Comparison of ENCODE assay signal across 8 cellular contexts in genomic region chr15:60507596-60508424, GRCh38. TPM values are rescaled to one million over a fixed set of nuclear protein-coding genes. Genes with fewer than 3 reads are reported as not detected.
A peak's percentile ranks its signal among the peaks of the same experiment; 100 is the strongest.
DNase-seq lines count a peak whose midpoint lies in the region; ATAC-seq, FAIRE-seq and TF ChIP-seq lines count a peak whose summit lies in the region.

No MANE protein-coding gene starts in this region.

- intact Hi-C loops in pancreas (cut with DNase I): no loop called here

- peaks cover 0 to 31% (median 3%) of the 10 kb centered on the region in 3 donors for H3K4me1 ChIP-seq in gastroesophageal sphincter
- H3K4me1 ChIP-seq in pancreas: peaks cover 0 to 8% (median 4%) of the 10 kb centered on the region in 3 donors

- peaks cover 2 to 61% of the 10 kb centered on the region in 2 donors for H3K36me3 ChIP-seq in gastroesophageal sphincter
- peaks cover 0 to 8% (median 0%) of the 10 kb centered on the region in 3 donors for H3K36me3 ChIP-seq in pancreas

- H3K27ac ChIP-seq in gastroesophageal sphincter (peak overlapping the region in 2 of 4 donors; percentile 26 to 41), pancreas (no peak overlapping the region)

- peak; percentile 76 for ATAC-seq in HG03565 (IDR thresholded peaks at IDR 0.05; ENCODE audit: unreplicated experiment)
- peak; percentile 76 for ATAC-seq in gastroesophageal sphincter
- ATAC-seq in pancreas: peak; percentile 69 to 96 (median 91)

- DNase-seq in ELR (ENCODE audit: low read depth) (peak; percentile 65), GM20000 (ENCODE audit: low spot score) (peak; percentile 73), NOMO-1 (lab: John Stamatoyannopoulos, UW; ENCODE audit: unreplicated experiment in 2 of 2) (peak; percentile 4 to 82), pancreas (peak in 2 of 6 donors; percentile 21 to 58), amniotic stem cell (lab: John Stamatoyannopoulos, UW) (no peak)
- DNase-seq in activated T-helper 9 cell treated with anti-CD3 and anti-CD28 coated beads, Interleukin-2, amount 50 U/mL, for 16 hours (ENCODE audit: low read depth): peak; percentile 22

- TF ChIP-seq POLR2A in gastroesophageal sphincter (IDR thresholded peaks at IDR 0.05): no peak

- WGBS in gastroesophageal sphincter (ENCODE audit: low coverage in 1 of 2), 2 donors: 44 to 45% methylated on average over 9 to 10 of the region's 11 CpGs
- WGBS in pancreas, 2 donors: 41 to 45% methylated on average over 11 of the region's 11 CpGs

- peak; percentile 92 for FAIRE-seq in pancreas (lab: Jason Lieb, UNC)

- TF ChIP-seq CTCF in GM20000 (IDR thresholded peaks at IDR 0.05; ENCODE audit: extremely low read depth, missing control alignments): peak; percentile 74
- TF ChIP-seq CTCF in gastroesophageal sphincter (IDR thresholded peaks at IDR 0.05): peak; percentile 90 to 95 (median 93)
- TF ChIP-seq CTCF in pancreas (IDR thresholded peaks at IDR 0.05): peak; percentile 71 to 88 (median 80)

- no peak overlapping the region for H3K4me3 ChIP-seq in gastroesophageal sphincter
- no peak overlapping the region for H3K4me3 ChIP-seq in pancreas

- H3K27me3 ChIP-seq in gastroesophageal sphincter: no peaks in the 10 kb centered on the region
- no peaks in the 10 kb centered on the region for H3K27me3 ChIP-seq in pancreas

- H3K9me3 ChIP-seq in gastroesophageal sphincter (no peaks in the 10 kb centered on the region), pancreas (no peaks in the 10 kb centered on the region)

- TF ChIP-seq EP300 in gastroesophageal sphincter (IDR thresholded peaks at IDR 0.05): no peak

RNA-seq across cellular contexts. Expression of gene ICE2, which starts 28.9 kb away (rescaled TPM):
- total RNA-seq in gastroesophageal sphincter: 10 to 100 TPM; 14.6 to 34.9 (median 23.8) TPM
- total RNA-seq in pancreas: 10 to 100 TPM; 15.5 to 28.9 (median 20.2) TPM
- polyA plus RNA-seq in pancreas: 10 to 100 TPM in 1 of 2 donors, 1 to 10 TPM in 1; 6.7 to 13.7 TPM
